1 cellular context compared by ENCODE assay signal in genomic region chr10:89869180-89869579, GRCh38.
TF ChIP-seq lines count a peak whose summit lies in the region.

No MANE protein-coding gene starts in this region.

TF ChIP-seq in HEK293, 187 proteins besides CTCF, POLR2A, EP300 and RAD21 (continued from another document):
- TF ChIP-seq ZIC2 (tag by site-specific recombination; IDR thresholded peaks at IDR 0.05) (peak; percentile 52; the same call in 1 of the 2 replicates), ZSCAN30 (tag by site-specific recombination; IDR thresholded peaks at IDR 0.05) (0 out of 2 replicates have a peak, but pooled peaks have one; percentile 27), ZXDB (tag by site-specific recombination; IDR thresholded peaks at IDR 0.05) (peak; percentile 54), ZNF600 (tag by site-specific recombination; IDR thresholded peaks at IDR 0.05) (peak; percentile 57; the same call in 1 of the 2 replicates), PRDM6 (tag by site-specific recombination; IDR thresholded peaks at IDR 0.05) (peak; percentile 92), ZNF660 (tag by site-specific recombination; IDR thresholded peaks at IDR 0.05) (peak; percentile 31; the same call in 1 of the 2 replicates), ZNF692 (tag by site-specific recombination; IDR thresholded peaks at IDR 0.05) (peak; percentile 23; the same call in 1 of the 2 replicates), SCRT1 (tag by site-specific recombination; IDR thresholded peaks at IDR 0.05; ENCODE audit: borderline replicate concordance) (no peak), OSR2 (tag by site-specific recombination; IDR thresholded peaks at IDR 0.05) (peak; percentile 77), FEZF1 (tag by site-specific recombination; IDR thresholded peaks at IDR 0.05) (peak; percentile 65), ZNF24 (tag by site-specific recombination; IDR thresholded peaks at IDR 0.05) (peak; percentile 55; the same call in 1 of the 2 replicates), ZNF621 (tag by site-specific recombination; IDR thresholded peaks at IDR 0.05) (no peak), ZNF18 (tag by site-specific recombination; IDR thresholded peaks at IDR 0.05) (0 out of 2 replicates have a peak, but pooled peaks have one; percentile 13), ZNF629 (tag by site-specific recombination; IDR thresholded peaks at IDR 0.05) (peak; percentile 43; the same call in 1 of the 2 replicates), ZNF558 (tag by site-specific recombination; IDR thresholded peaks at IDR 0.05) (0 out of 2 replicates have a peak, but pooled peaks have one; percentile 28), PRDM10 (tag by site-specific recombination; IDR thresholded peaks at IDR 0.05) (0 out of 2 replicates have a peak, but pooled peaks have one; percentile 20), ZBTB44 (tag by site-specific recombination; IDR thresholded peaks at IDR 0.05) (peak; percentile 15; the same call in 1 of the 2 replicates), ZNF302 (tag by site-specific recombination; IDR thresholded peaks at IDR 0.05; ENCODE audit: low read depth) (peak; percentile 81; the same call in 1 of the 2 replicates), PRDM1 (tag by site-specific recombination; IDR thresholded peaks at IDR 0.05) (no peak), ZNF843 (tag by site-specific recombination; IDR thresholded peaks at IDR 0.05) (peak; percentile 84; the same call in 1 of the 2 replicates), MZF1 (tag by site-specific recombination; IDR thresholded peaks at IDR 0.05; ENCODE audit: borderline replicate concordance) (no peak), GLIS1 (tag by site-specific recombination; IDR thresholded peaks at IDR 0.05) (0 out of 2 replicates have a peak, but pooled peaks have one; percentile 14), ZNF488 (tag by site-specific recombination; IDR thresholded peaks at IDR 0.05) (peak; percentile 72), ZBTB8A (tag by site-specific recombination; IDR thresholded peaks at IDR 0.05) (peak; percentile 58; the same call in 1 of the 2 replicates), ZNF580 (tag by site-specific recombination; IDR thresholded peaks at IDR 0.05) (0 out of 2 replicates have a peak, but pooled peaks have one; percentile 11), ZNF449 (tag by site-specific recombination; IDR thresholded peaks at IDR 0.05) (no peak), ZEB2 (tag by site-specific recombination; IDR thresholded peaks at IDR 0.05) (peak; percentile 45)
